9 cellular contexts compared by ENCODE assay signal in the genomic region with DNA sequence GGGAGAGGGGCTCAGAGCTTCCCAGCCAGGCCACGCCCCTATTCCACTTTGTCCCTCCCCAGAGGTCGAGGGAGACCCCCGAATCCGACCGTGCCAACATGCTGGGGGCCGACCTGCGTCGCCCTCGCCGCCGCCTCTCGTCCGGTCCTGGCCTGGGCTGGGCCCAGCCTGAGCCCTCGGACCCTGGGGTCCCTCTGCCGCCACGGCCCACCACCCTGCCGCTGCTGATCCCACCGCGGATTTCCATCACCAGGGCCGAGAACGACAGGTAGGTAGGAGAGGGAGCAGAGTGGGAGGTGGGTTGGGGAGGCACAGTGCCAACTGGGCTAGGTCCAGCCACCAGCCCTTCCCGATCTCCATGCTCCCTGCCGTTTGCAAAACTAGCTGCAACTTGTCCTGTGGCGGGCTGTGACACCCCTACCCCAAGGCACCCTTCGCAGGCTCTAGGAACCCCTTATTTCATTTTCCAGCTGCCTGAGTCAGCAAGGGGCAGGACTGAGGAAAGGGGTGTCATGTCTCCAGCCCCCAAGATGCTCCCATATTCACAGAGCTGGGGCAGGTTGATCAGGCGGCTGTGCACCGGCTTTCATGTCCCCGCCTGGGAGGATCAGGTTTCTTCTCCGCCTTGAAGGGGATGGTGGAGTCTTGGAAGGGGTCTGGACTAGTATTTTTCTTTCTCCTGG. TPM values are rescaled to one million over a fixed set of nuclear protein-coding genes. Genes with fewer than 3 reads are reported as not detected.
DNase-seq lines count a peak whose midpoint lies in the region; ATAC-seq and TF ChIP-seq lines count a peak whose summit lies in the region.
"Had no signal": no experiment of that assay in that cellular context is flagged by ENCODE, and none has a peak within 500 bp of the region (broad histone marks: within the 10 kb centered on the region; RNA-seq: fewer than 3 reads in every experiment).

No MANE protein-coding gene starts in this region.

- H3K9me3 ChIP-seq in osteoblast (ENCODE audit: low read depth, low read length), result no peaks in the 10 kb centered on the region

- peaks cover 12% of the 10 kb centered on the region for H4K20me1 ChIP-seq in osteoblast (ENCODE audit: insufficient read depth, low read length)

- DNase-seq in T-helper 1 cell (no peak), NCI-H2227 (lab: John Stamatoyannopoulos, UW; ENCODE audit: unreplicated experiment) (peak; percentile 17), cerebellar cortex (ENCODE audit: low spot score) (peak; percentile 69), osteoblast (ENCODE audit: insufficient read length, low spot score, missing footprints) (peak; percentile 75), GM19240 (ENCODE audit: insufficient read length, low spot score) (no peak)
- DNase-seq: stimulated activated CD4-positive, alpha-beta T cell treated with anti-CD3 and anti-CD28 coated beads, Interleukin-1b, Interleukin-23, amount 100 ng/mL, for 48 hours had no signal

- no peak for TF ChIP-seq CTCF in osteoblast (IDR thresholded peaks at IDR 0.05; ENCODE audit: extremely low read depth, low read depth, low read length)

- no peak overlapping the region for H3K4me3 ChIP-seq in osteoblast (ENCODE audit: insufficient read depth, low read length)

- H3K27me3 Mint-ChIP-seq in T-helper 1 cell treated with Interleukin-12 subunit alpha and Interleukin-12 subunit beta and Interleukin-4 antibody, amounts not matched to agents 30 μg/mL and 1 μg/mL, for 36 hours (ENCODE audit: low read depth), result peaks cover 25% of the 10 kb centered on the region

- no peak overlapping the region for H2AFZ ChIP-seq in osteoblast (ENCODE audit: low read length)

- peaks cover 12% of the 10 kb centered on the region for H3K36me3 Mint-ChIP-seq in T-helper 1 cell treated with Interleukin-12 subunit alpha and Interleukin-12 subunit beta and Interleukin-4 antibody, amounts not matched to agents 30 μg/mL and 1 μg/mL, for 36 hours (ENCODE audit: low read depth)

- H3K4me1 ChIP-seq in osteoblast (ENCODE audit: insufficient read depth, low read length), result peaks cover 29% of the 10 kb centered on the region

- peak overlapping the region; percentile 63 for H3K27ac Mint-ChIP-seq in T-helper 1 cell treated with Interleukin-12 subunit alpha and Interleukin-12 subunit beta and Interleukin-4 antibody, amounts not matched to agents 30 μg/mL and 1 μg/mL, for 36 hours

- H3K79me2 ChIP-seq in osteoblast (ENCODE audit: insufficient read depth, low read length), result no peaks in the 10 kb centered on the region

- ATAC-seq in GM21381 (IDR thresholded peaks at IDR 0.05; ENCODE audit: unreplicated experiment), result no peak
- no peak for ATAC-seq in HG02840 (IDR thresholded peaks at IDR 0.05; ENCODE audit: low FRiP score, unreplicated experiment)

- H3K36me3 ChIP-seq in osteoblast (ENCODE audit: insufficient read depth, low read length), result no peaks in the 10 kb centered on the region

- H3K9me3 Mint-ChIP-seq in T-helper 1 cell treated with Interleukin-12 subunit alpha and Interleukin-12 subunit beta and Interleukin-4 antibody, amounts not matched to agents 30 μg/mL and 1 μg/mL, for 36 hours, result no peaks in the 10 kb centered on the region

- peak overlapping the region; percentile 72 for H3K4me3 Mint-ChIP-seq in T-helper 1 cell treated with Interleukin-12 subunit alpha and Interleukin-12 subunit beta and Interleukin-4 antibody, amounts not matched to agents 30 μg/mL and 1 μg/mL, for 36 hours

- no peak overlapping the region for H3K27ac ChIP-seq in osteoblast (ENCODE audit: low read depth, low read length)

- peaks cover 48% of the 10 kb centered on the region for H3K4me1 Mint-ChIP-seq in T-helper 1 cell treated with Interleukin-12 subunit alpha and Interleukin-12 subunit beta and Interleukin-4 antibody, amounts not matched to agents 30 μg/mL and 1 μg/mL, for 36 hours (ENCODE audit: low read depth)

- peaks cover 51% of the 10 kb centered on the region for H3K27me3 ChIP-seq in osteoblast (ENCODE audit: insufficient read depth, low read length)

- no peak overlapping the region for H3K4me2 ChIP-seq in osteoblast (ENCODE audit: insufficient read depth, low read length)

RNA-seq across cellular contexts. Expression of a gene that starts 2.6 kb away (rescaled TPM):
- total RNA-seq in osteoblast, result 5.1 and 8.3 TPM in 2 replicates

RNA-seq across cellular contexts. Expression of a gene that starts 14.4 kb away (rescaled TPM):
- 131 and 154 TPM in 2 replicates for total RNA-seq in osteoblast

RNA-seq across cellular contexts. Expression of a gene that starts 37.4 kb away (rescaled TPM):
- 52.5 and 72.7 TPM in 2 replicates for total RNA-seq in osteoblast

Comparison
In these comparisons a context has a peak if more than half of its experiments do, and no peak if none do; other contexts are left out.
1. DNase-seq: peak in NCI-H2227 (single experiment), cerebellar cortex (single experiment) and osteoblast (single experiment); none in T-helper 1 cell (0 of 5) and GM19240 (single experiment).